ENCODE assay signal across 7 cellular contexts in genomic region chr18:21914739-21915319, GRCh38.
A peak's percentile ranks its signal among the peaks of the same experiment; 100 is the strongest.
DNase-seq lines count a peak whose midpoint lies in the region; ATAC-seq, FAIRE-seq and TF ChIP-seq lines count a peak whose summit lies in the region.

No MANE protein-coding gene starts in this region.

- no peak for TF ChIP-seq POLR2A in GM12892 (IDR thresholded peaks at IDR 0.05; ENCODE audit: low read depth, low read length)

- FAIRE-seq in GM12892 (lab: Jason Lieb, UNC) = no peak

- peak; percentile 20 for TF ChIP-seq CTCF in GM10266 (IDR thresholded peaks at IDR 0.05; ENCODE audit: control insufficient read depth, insufficient read depth, low read depth, missing control alignments)
- TF ChIP-seq CTCF in brain (conservative IDR thresholded peaks at IDR 0.05) = peak; percentile 62 to 75

- no peaks in the 10 kb centered on the region for H3K27me3 Mint-ChIP-seq in brain

- DNase-seq in GM10266 (ENCODE audit: extremely low spot score) (no peak), NAMALWA (ENCODE audit: low spot score) (peak; percentile 49), medulla oblongata (ENCODE audit: extremely low spot score) (peak; percentile 24), NCI-H345 treated with DMSO at 0.1 percent for 48 hours (lab: John Stamatoyannopoulos, UW; ENCODE audit: unreplicated experiment) (no peak), GM12892 (ENCODE audit: insufficient read length) (no peak)

- H3K27ac Mint-ChIP-seq in brain = no peak overlapping the region

- no peaks in the 10 kb centered on the region for H3K4me1 Mint-ChIP-seq in brain

- ATAC-seq in HG03378 (IDR thresholded peaks at IDR 0.05; ENCODE audit: unreplicated experiment) = no peak

- H3K9me3 Mint-ChIP-seq in brain = peaks cover 5 to 8% (median 7%) of the 10 kb centered on the region in 5 experiments

- H3K36me3 Mint-ChIP-seq in brain = no peaks in the 10 kb centered on the region

- no peak overlapping the region for H3K4me3 Mint-ChIP-seq in brain

Comparison
In these comparisons a context has a peak if more than half of its experiments do, and no peak if none do; other contexts are left out.
1. DNase-seq: peak in NAMALWA (single experiment) and medulla oblongata (single experiment); none in GM10266 (single experiment), NCI-H345 treated with DMSO at 0.1 percent for 48 hours (single experiment) and GM12892 (single experiment).